Comparison of ENCODE assay signal across 18 cellular contexts in genomic region chr2:119254601-119255080, GRCh38. TPM values are rescaled to one million over a fixed set of nuclear protein-coding genes. Genes with fewer than 3 reads are reported as not detected.
DNase-seq lines count a peak whose midpoint lies in the region; ATAC-seq and TF ChIP-seq lines count a peak whose summit lies in the region.
"Had no signal": no experiment of that assay in that cellular context is flagged by ENCODE, and none has a peak within 500 bp of the region (broad histone marks: within the 10 kb centered on the region; RNA-seq: fewer than 3 reads in every experiment).

No MANE protein-coding gene starts in this region.

- H3K9me2 ChIP-seq in SK-N-SH, result no peaks in the 10 kb centered on the region

- ATAC-seq in SK-N-SH treated with all-trans-retinoic acid at 6 μM for 48 hours (no peak), HG03457 (IDR thresholded peaks at IDR 0.05; ENCODE audit: unreplicated experiment) (no peak)

- no peak for TF ChIP-seq RAD21 in SK-N-SH (IDR thresholded peaks at IDR 0.05; ENCODE audit: low read length)

- DNase-seq in SK-N-SH (peak; percentile 1), NT2/D1 (ENCODE audit: low read depth, low spot score) (no peak), endodermal cell (peak; percentile 37), osteocyte (ENCODE audit: extremely low spot score, unreplicated experiment) (no peak), SHP77 treated with DMSO at 0.1 percent for 48 hours (lab: John Stamatoyannopoulos, UW) (no peak), NCI-H2107 treated with DMSO at 0.1 percent for 48 hours (lab: John Stamatoyannopoulos, UW; ENCODE audit: unreplicated experiment) (no peak)
- DNase-seq: C1 segment of cervical spinal cord, DMS 273 treated with DMSO at 0.1 percent for 48 hours, MM.1S, NCI-H1105 treated with DMSO at 0.1 percent for 48 hours, NCI-H187, NCI-H446, NCI-H748 treated with DMSO at 0.1 percent for 48 hours had no signal

- no peak overlapping the region for H3K4me2 ChIP-seq in SK-N-SH
- H3K4me2 ChIP-seq: KMS-11 had no signal

- H3K36me3 ChIP-seq in SK-N-SH (replicated peaks in 1 of 2; ENCODE audit: control insufficient read depth in 1 of 2, insufficient read depth in 2 of 2, low read length in 1 of 2) (peaks cover 0 to 2% of the 10 kb centered on the region in 2 experiments), NT2/D1 (ENCODE audit: insufficient read depth, insufficient read length, low read length) (peaks cover 39% of the 10 kb centered on the region), endodermal cell (ENCODE audit: control insufficient read depth, insufficient read depth, low read length) (no peaks in the 10 kb centered on the region)

- H3K4me1 Mint-ChIP-seq in endodermal cell (peaks cover 18% of the 10 kb centered on the region), osteocyte (ENCODE audit: unreplicated experiment) (peaks cover 79% of the 10 kb centered on the region)

- TF ChIP-seq EP300 in SK-N-SH (IDR thresholded peaks at IDR 0.05; ENCODE audit: borderline replicate concordance in 1 of 2, low read depth in 1 of 2, low read length in 1 of 2), result no peak

- peaks cover 38% of the 10 kb centered on the region for H3F3A ChIP-seq in SK-N-SH (replicated peaks; ENCODE audit: insufficient read depth)

- H3K9me3 ChIP-seq in SK-N-SH, result no peaks in the 10 kb centered on the region
- no peaks in the 10 kb centered on the region for H3K9me3 ChIP-seq in NT2/D1 (ENCODE audit: insufficient read depth, low read length)
- H3K9me3 ChIP-seq in endodermal cell (ENCODE audit: control insufficient read depth, low read length), result no peaks in the 10 kb centered on the region

- no peak overlapping the region for H3K4me3 Mint-ChIP-seq in endodermal cell
- H3K4me3 Mint-ChIP-seq in osteocyte (ENCODE audit: unreplicated experiment), result no peak overlapping the region

- no peak overlapping the region for H2AFZ ChIP-seq in SK-N-SH (ENCODE audit: low read depth)

- WGBS in SK-N-SH (ENCODE audit: low lambda C conversion rate), result 100% methylated on average over 2 of the region's 10 CpGs
- 91 to 93% methylated on average over 10 of the region's 10 CpGs for WGBS in endodermal cell (ENCODE audit: insufficient coverage in 1 of 2, insufficient read length in 1 of 2), 2 experiments

- H3K4me1 ChIP-seq in SK-N-SH (ENCODE audit: control insufficient read depth in 1 of 2, insufficient read depth in 2 of 2, low read depth in 1 of 2, low read length in 1 of 2), result peaks cover 19 to 33% of the 10 kb centered on the region in 2 experiments
- H3K4me1 ChIP-seq in NT2/D1 (ENCODE audit: insufficient read depth, insufficient read length), result peaks cover 43% of the 10 kb centered on the region
- H3K4me1 ChIP-seq in endodermal cell (ENCODE audit: control insufficient read depth, insufficient read depth, low read length), result peaks cover 7% of the 10 kb centered on the region

- H3K27me3 Mint-ChIP-seq in endodermal cell (ENCODE audit: insufficient read depth) (no peaks in the 10 kb centered on the region), osteocyte (ENCODE audit: unreplicated experiment) (no peaks in the 10 kb centered on the region)

- POLR2A ChIA-PET in SK-N-SH (lab: Yijun Ruan, JAX), result no interaction called here

- H3K79me2 ChIP-seq in SK-N-SH (ENCODE audit: insufficient read depth), result no peaks in the 10 kb centered on the region

- no peak for TF ChIP-seq CTCF in SK-N-SH (IDR thresholded peaks at IDR 0.05)
- no peak for TF ChIP-seq CTCF in endodermal cell (conservative IDR thresholded peaks at IDR 0.05)
- TF ChIP-seq CTCF in osteocyte (IDR thresholded peaks at IDR 0.05), result no peak

- no peaks in the 10 kb centered on the region for H4K20me1 ChIP-seq in SK-N-SH (ENCODE audit: insufficient read depth)

- no peaks in the 10 kb centered on the region for H3K9me3 Mint-ChIP-seq in endodermal cell
- no peaks in the 10 kb centered on the region for H3K9me3 Mint-ChIP-seq in osteocyte (ENCODE audit: unreplicated experiment)

- CTCF ChIA-PET in SK-N-SH (lab: Yijun Ruan, JAX), result interaction anchor here (1.3 to 2.0 kb wide), 3 partner anchors 11 to 372 kb away, joined by 3 to 6 read pairs (median 4); no protein-coding TSS in a partner anchor

- H3K27ac Mint-ChIP-seq in endodermal cell, result no peak overlapping the region
- H3K27ac Mint-ChIP-seq in osteocyte (ENCODE audit: unreplicated experiment), result peak overlapping the region; percentile 94

- H3K4me3 ChIP-seq in SK-N-SH (ENCODE audit: low read depth in 2 of 2, low read length in 1 of 2) (no peak overlapping the region), NT2/D1 (ENCODE audit: insufficient read length, low read depth) (no peak overlapping the region), endodermal cell (ENCODE audit: low read length) (no peak overlapping the region)

- H3K9ac ChIP-seq in SK-N-SH (no peak overlapping the region), NT2/D1 (ENCODE audit: insufficient read length, low read depth) (peak overlapping the region; percentile 12), endodermal cell (ENCODE audit: extremely low read depth, low read length, poor library complexity, severe bottlenecking) (no peak overlapping the region)
- H3K9ac ChIP-seq: KMS-11 had no signal

- H3K36me3 Mint-ChIP-seq in endodermal cell (ENCODE audit: low read depth), result peaks cover 2% of the 10 kb centered on the region
- H3K36me3 Mint-ChIP-seq in osteocyte (ENCODE audit: unreplicated experiment), result no peaks in the 10 kb centered on the region

- H3K27ac ChIP-seq in SK-N-SH (ENCODE audit: low read depth in 2 of 2, low read length in 1 of 2) (no peak overlapping the region), endodermal cell (ENCODE audit: low read depth, low read length) (no peak overlapping the region)
- H3K27ac ChIP-seq: 22Rv1, HL-60, KMS-11 had no signal

- H3K27me3 ChIP-seq in SK-N-SH (ENCODE audit: insufficient read depth) (no peaks in the 10 kb centered on the region), NT2/D1 (ENCODE audit: insufficient read depth, insufficient read length) (no peaks in the 10 kb centered on the region), endodermal cell (ENCODE audit: control insufficient read depth, insufficient read depth, low read length, poor library complexity, severe bottlenecking) (no peaks in the 10 kb centered on the region)

TF ChIP-seq in SK-N-SH, 30 proteins besides CTCF, POLR2A, EP300 and RAD21 (continues in another document):
- TF ChIP-seq MEF2A (IDR thresholded peaks at IDR 0.05; ENCODE audit: borderline replicate concordance, low read depth) (no peak), USF2 (IDR thresholded peaks at IDR 0.05; ENCODE audit: borderline replicate concordance, low read depth, low read length) (no peak), CHD2 (IDR thresholded peaks at IDR 0.05; ENCODE audit: low read length, partially characterized antibody) (no peak), FOXM1 (IDR thresholded peaks at IDR 0.05; ENCODE audit: low read depth) (no peak), USF1 (IDR thresholded peaks at IDR 0.05; ENCODE audit: borderline replicate concordance, low read depth) (no peak)

TF ChIP-seq in SK-N-SH treated with all-trans-retinoic acid at 6 μM for 48 hours, 23 proteins besides CTCF, POLR2A, EP300 and RAD21 (continues in another document):
- TF ChIP-seq ZNF8 (CRISPR knock-in tag; IDR thresholded peaks at IDR 0.05) (no peak), OSR1 (CRISPR knock-in tag; IDR thresholded peaks at IDR 0.05) (no peak), CREB5 (CRISPR knock-in tag; IDR thresholded peaks at IDR 0.05; ENCODE audit: low read depth) (no peak), ARNTL (CRISPR knock-in tag; IDR thresholded peaks at IDR 0.05; ENCODE audit: borderline replicate concordance, low read depth) (no peak), PPARA (CRISPR knock-in tag; IDR thresholded peaks at IDR 0.05; ENCODE audit: borderline replicate concordance) (no peak), TCF4 (CRISPR knock-in tag; IDR thresholded peaks at IDR 0.05; ENCODE audit: borderline replicate concordance) (no peak), RARB (CRISPR knock-in tag; IDR thresholded peaks at IDR 0.05) (no peak), ISL1 (CRISPR knock-in tag; IDR thresholded peaks at IDR 0.05) (no peak), TSHZ2 (CRISPR knock-in tag; IDR thresholded peaks at IDR 0.05) (no peak), SNAI2 (CRISPR knock-in tag; IDR thresholded peaks at IDR 0.05) (no peak)

RNA-seq across cellular contexts. Expression of gene STEAP3, which starts 31.0 kb away (rescaled TPM):
- polyA plus RNA-seq in SK-N-SH (2012; rRNA removed), result 30.6 and 34.3 TPM in 2 replicates
- polyA plus RNA-seq in SK-N-SH (2012; cell fraction: cytosol; rRNA removed), result 14.6 and 22.5 TPM in 2 replicates
- polyA plus RNA-seq in SK-N-SH (2012; cell fraction: nucleus; rRNA removed), result 41.1 and 47.5 TPM in 2 replicates
- total RNA-seq in endodermal cell (1 to 10 TPM; 4.4 to 7.9 TPM), osteocyte (19.3 and 22.7 TPM in 2 replicates)
- 3.2 TPM for polyA plus RNA-seq in endodermal cell (2013, experiment 1 of 2)
- 4.2 TPM for polyA plus RNA-seq in endodermal cell (2013, experiment 2 of 2)

Comparison
In these comparisons a context has a peak if more than half of its experiments do, and no peak if none do; other contexts are left out.
1. DNase-seq: peak in SK-N-SH (single experiment) and endodermal cell (single experiment); none in NT2/D1 (single experiment), osteocyte (single experiment), SHP77 treated with DMSO at 0.1 percent for 48 hours (single experiment) and NCI-H2107 treated with DMSO at 0.1 percent for 48 hours (single experiment).